ENCODE assay signal across 3 cellular contexts in the genomic region with DNA sequence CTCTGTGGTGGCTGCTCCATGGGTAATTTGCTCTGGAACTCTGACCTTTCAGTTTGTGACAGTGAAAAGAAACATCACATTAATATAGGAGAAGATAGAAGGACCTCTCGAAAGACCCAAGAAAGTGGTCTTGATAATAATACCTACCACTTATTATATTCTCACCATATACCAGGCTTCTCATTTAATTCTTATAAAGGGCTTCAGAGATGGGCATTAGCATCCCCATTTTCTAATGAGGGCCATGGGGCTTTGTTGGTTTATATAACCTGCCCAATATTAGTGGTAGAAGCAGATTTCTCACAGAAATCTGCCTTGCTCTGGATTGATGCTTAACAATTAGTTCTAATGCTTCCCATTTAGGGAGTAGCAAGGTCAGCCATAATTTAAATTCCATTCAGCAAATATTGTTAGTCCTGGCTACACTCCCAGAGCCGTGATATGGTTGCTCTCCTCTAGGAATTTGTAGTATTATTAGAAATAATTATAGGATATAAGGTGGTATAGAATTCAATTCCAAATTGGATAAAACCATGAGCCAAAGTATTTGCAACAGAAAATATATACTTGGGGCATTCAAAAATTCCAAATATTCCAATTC.
TF ChIP-seq lines count a peak whose summit lies in the region.

No MANE protein-coding gene starts in this region.

TF ChIP-seq in Ishikawa, 13 proteins besides CTCF, POLR2A, EP300 and RAD21:
- TF ChIP-seq CEBPB (IDR thresholded peaks at IDR 0.05) (peak; percentile 62), FOXM1 (IDR thresholded peaks at IDR 0.05; ENCODE audit: borderline replicate concordance, low read depth) (peak; percentile 98), NFIC (IDR thresholded peaks at IDR 0.05) (peak; percentile 97), YY1 (IDR thresholded peaks at IDR 0.05; ENCODE audit: low read depth) (peak; percentile 63; the same call in 1 of the 2 replicates), ZBTB7A (IDR thresholded peaks at IDR 0.05; ENCODE audit: low read depth) (no peak), TAF1 (IDR thresholded peaks at IDR 0.05; ENCODE audit: low read depth) (no peak), TEAD4 (IDR thresholded peaks at IDR 0.05) (peak; percentile 96), TCF12 (IDR thresholded peaks at IDR 0.05; ENCODE audit: low read depth) (peak; percentile 91), EGR1 (IDR thresholded peaks at IDR 0.05) (no peak), CREB1 (IDR thresholded peaks at IDR 0.05; ENCODE audit: low read depth) (no peak)
- TF ChIP-seq, protein P1, sequence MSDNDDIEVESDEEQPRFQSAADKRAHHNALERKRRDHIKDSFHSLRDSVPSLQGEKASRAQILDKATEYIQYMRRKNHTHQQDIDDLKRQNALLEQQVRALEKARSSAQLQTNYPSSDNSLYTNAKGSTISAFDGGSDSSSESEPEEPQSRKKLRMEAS (IDR thresholded peaks at IDR 0.05): no peak
- TF ChIP-seq, protein P2, sequence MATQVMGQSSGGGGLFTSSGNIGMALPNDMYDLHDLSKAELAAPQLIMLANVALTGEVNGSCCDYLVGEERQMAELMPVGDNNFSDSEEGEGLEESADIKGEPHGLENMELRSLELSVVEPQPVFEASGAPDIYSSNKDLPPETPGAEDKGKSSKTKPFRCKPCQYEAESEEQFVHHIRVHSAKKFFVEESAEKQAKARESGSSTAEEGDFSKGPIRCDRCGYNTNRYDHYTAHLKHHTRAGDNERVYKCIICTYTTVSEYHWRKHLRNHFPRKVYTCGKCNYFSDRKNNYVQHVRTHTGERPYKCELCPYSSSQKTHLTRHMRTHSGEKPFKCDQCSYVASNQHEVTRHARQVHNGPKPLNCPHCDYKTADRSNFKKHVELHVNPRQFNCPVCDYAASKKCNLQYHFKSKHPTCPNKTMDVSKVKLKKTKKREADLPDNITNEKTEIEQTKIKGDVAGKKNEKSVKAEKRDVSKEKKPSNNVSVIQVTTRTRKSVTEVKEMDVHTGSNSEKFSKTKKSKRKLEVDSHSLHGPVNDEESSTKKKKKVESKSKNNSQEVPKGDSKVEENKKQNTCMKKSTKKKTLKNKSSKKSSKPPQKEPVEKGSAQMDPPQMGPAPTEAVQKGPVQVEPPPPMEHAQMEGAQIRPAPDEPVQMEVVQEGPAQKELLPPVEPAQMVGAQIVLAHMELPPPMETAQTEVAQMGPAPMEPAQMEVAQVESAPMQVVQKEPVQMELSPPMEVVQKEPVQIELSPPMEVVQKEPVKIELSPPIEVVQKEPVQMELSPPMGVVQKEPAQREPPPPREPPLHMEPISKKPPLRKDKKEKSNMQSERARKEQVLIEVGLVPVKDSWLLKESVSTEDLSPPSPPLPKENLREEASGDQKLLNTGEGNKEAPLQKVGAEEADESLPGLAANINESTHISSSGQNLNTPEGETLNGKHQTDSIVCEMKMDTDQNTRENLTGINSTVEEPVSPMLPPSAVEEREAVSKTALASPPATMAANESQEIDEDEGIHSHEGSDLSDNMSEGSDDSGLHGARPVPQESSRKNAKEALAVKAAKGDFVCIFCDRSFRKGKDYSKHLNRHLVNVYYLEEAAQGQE (IDR thresholded peaks at IDR 0.05; ENCODE audit: low read depth): no peak
- TF ChIP-seq, protein P3, sequence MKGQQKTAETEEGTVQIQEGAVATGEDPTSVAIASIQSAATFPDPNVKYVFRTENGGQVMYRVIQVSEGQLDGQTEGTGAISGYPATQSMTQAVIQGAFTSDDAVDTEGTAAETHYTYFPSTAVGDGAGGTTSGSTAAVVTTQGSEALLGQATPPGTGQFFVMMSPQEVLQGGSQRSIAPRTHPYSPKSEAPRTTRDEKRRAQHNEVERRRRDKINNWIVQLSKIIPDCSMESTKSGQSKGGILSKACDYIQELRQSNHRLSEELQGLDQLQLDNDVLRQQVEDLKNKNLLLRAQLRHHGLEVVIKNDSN (IDR thresholded peaks at IDR 0.05): no peak

TF ChIP-seq in SK-N-SH, 30 proteins besides CTCF, POLR2A, EP300 and RAD21:
- TF ChIP-seq, protein P1 (IDR thresholded peaks at IDR 0.05; ENCODE audit: low read depth): no peak
- no peak for TF ChIP-seq TCF12 (IDR thresholded peaks at IDR 0.05)
- no peak for TF ChIP-seq MXI1 (IDR thresholded peaks at IDR 0.05; ENCODE audit: low read depth, low read length)
- TF ChIP-seq RXRA (IDR thresholded peaks at IDR 0.05; ENCODE audit: borderline replicate concordance, low read depth): no peak
- TF ChIP-seq CHD2 (IDR thresholded peaks at IDR 0.05; ENCODE audit: low read length, partially characterized antibody): no peak
- TF ChIP-seq SMC3 (IDR thresholded peaks at IDR 0.05; ENCODE audit: low read depth, low read length): no peak
- TF ChIP-seq, protein P4, sequence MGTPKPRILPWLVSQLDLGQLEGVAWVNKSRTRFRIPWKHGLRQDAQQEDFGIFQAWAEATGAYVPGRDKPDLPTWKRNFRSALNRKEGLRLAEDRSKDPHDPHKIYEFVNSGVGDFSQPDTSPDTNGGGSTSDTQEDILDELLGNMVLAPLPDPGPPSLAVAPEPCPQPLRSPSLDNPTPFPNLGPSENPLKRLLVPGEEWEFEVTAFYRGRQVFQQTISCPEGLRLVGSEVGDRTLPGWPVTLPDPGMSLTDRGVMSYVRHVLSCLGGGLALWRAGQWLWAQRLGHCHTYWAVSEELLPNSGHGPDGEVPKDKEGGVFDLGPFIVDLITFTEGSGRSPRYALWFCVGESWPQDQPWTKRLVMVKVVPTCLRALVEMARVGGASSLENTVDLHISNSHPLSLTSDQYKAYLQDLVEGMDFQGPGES (IDR thresholded peaks at IDR 0.05; ENCODE audit: low read depth, low read length): no peak
- TF ChIP-seq FOSL2 (IDR thresholded peaks at IDR 0.05; ENCODE audit: borderline replicate concordance, low read depth): no peak
- no peak for TF ChIP-seq GATA2 (CRISPR knock-in tag; IDR thresholded peaks at IDR 0.05)
- no peak for TF ChIP-seq RFX5 (IDR thresholded peaks at IDR 0.05; ENCODE audit: low read length)
- no peak for TF ChIP-seq TAF1 (IDR thresholded peaks at IDR 0.05; ENCODE audit: borderline replicate concordance, low read depth, low read length)
- TF ChIP-seq ELF1 (IDR thresholded peaks at IDR 0.05): no peak
- TF ChIP-seq, protein P3 (IDR thresholded peaks at IDR 0.05; ENCODE audit: borderline replicate concordance, low read depth): no peak
- TF ChIP-seq FOXM1 (IDR thresholded peaks at IDR 0.05; ENCODE audit: low read depth): no peak
TF ChIP-seq in SK-N-SH: peak in this region for 0.

TF ChIP-seq in HepG2, 621 proteins besides CTCF, POLR2A, EP300 and RAD21 (continues in another document):
- TF ChIP-seq, protein P5, sequence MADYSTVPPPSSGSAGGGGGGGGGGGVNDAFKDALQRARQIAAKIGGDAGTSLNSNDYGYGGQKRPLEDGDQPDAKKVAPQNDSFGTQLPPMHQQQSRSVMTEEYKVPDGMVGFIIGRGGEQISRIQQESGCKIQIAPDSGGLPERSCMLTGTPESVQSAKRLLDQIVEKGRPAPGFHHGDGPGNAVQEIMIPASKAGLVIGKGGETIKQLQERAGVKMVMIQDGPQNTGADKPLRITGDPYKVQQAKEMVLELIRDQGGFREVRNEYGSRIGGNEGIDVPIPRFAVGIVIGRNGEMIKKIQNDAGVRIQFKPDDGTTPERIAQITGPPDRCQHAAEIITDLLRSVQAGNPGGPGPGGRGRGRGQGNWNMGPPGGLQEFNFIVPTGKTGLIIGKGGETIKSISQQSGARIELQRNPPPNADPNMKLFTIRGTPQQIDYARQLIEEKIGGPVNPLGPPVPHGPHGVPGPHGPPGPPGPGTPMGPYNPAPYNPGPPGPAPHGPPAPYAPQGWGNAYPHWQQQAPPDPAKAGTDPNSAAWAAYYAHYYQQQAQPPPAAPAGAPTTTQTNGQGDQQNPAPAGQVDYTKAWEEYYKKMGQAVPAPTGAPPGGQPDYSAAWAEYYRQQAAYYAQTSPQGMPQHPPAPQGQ (CRISPR knock-in tag; IDR thresholded peaks at IDR 0.05; ENCODE audit: borderline replicate concordance): no peak
- TF ChIP-seq SPEN (CRISPR knock-in tag; IDR thresholded peaks at IDR 0.05; ENCODE audit: low read depth) (no peak), TBP (CRISPR knock-in tag; IDR thresholded peaks at IDR 0.05) (no peak), JUNB (CRISPR knock-in tag; IDR thresholded peaks at IDR 0.05; ENCODE audit: borderline replicate concordance) (no peak), SOX6 (IDR thresholded peaks at IDR 0.05) (no peak), SOX6 (CRISPR knock-in tag; IDR thresholded peaks at IDR 0.05) (no peak), RARA (CRISPR knock-in tag; IDR thresholded peaks at IDR 0.05) (no peak), RXRB (CRISPR knock-in tag; IDR thresholded peaks at IDR 0.05; ENCODE audit: borderline replicate concordance) (no peak), NR2F1 (CRISPR knock-in tag; IDR thresholded peaks at IDR 0.05) (no peak)
- TF ChIP-seq, protein P6, sequence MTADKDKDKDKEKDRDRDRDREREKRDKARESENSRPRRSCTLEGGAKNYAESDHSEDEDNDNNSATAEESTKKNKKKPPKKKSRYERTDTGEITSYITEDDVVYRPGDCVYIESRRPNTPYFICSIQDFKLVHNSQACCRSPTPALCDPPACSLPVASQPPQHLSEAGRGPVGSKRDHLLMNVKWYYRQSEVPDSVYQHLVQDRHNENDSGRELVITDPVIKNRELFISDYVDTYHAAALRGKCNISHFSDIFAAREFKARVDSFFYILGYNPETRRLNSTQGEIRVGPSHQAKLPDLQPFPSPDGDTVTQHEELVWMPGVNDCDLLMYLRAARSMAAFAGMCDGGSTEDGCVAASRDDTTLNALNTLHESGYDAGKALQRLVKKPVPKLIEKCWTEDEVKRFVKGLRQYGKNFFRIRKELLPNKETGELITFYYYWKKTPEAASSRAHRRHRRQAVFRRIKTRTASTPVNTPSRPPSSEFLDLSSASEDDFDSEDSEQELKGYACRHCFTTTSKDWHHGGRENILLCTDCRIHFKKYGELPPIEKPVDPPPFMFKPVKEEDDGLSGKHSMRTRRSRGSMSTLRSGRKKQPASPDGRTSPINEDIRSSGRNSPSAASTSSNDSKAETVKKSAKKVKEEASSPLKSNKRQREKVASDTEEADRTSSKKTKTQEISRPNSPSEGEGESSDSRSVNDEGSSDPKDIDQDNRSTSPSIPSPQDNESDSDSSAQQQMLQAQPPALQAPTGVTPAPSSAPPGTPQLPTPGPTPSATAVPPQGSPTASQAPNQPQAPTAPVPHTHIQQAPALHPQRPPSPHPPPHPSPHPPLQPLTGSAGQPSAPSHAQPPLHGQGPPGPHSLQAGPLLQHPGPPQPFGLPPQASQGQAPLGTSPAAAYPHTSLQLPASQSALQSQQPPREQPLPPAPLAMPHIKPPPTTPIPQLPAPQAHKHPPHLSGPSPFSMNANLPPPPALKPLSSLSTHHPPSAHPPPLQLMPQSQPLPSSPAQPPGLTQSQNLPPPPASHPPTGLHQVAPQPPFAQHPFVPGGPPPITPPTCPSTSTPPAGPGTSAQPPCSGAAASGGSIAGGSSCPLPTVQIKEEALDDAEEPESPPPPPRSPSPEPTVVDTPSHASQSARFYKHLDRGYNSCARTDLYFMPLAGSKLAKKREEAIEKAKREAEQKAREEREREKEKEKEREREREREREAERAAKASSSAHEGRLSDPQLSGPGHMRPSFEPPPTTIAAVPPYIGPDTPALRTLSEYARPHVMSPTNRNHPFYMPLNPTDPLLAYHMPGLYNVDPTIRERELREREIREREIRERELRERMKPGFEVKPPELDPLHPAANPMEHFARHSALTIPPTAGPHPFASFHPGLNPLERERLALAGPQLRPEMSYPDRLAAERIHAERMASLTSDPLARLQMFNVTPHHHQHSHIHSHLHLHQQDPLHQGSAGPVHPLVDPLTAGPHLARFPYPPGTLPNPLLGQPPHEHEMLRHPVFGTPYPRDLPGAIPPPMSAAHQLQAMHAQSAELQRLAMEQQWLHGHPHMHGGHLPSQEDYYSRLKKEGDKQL (CRISPR knock-in tag; IDR thresholded peaks at IDR 0.05; ENCODE audit: low read depth): no peak
- TF ChIP-seq, protein P7, sequence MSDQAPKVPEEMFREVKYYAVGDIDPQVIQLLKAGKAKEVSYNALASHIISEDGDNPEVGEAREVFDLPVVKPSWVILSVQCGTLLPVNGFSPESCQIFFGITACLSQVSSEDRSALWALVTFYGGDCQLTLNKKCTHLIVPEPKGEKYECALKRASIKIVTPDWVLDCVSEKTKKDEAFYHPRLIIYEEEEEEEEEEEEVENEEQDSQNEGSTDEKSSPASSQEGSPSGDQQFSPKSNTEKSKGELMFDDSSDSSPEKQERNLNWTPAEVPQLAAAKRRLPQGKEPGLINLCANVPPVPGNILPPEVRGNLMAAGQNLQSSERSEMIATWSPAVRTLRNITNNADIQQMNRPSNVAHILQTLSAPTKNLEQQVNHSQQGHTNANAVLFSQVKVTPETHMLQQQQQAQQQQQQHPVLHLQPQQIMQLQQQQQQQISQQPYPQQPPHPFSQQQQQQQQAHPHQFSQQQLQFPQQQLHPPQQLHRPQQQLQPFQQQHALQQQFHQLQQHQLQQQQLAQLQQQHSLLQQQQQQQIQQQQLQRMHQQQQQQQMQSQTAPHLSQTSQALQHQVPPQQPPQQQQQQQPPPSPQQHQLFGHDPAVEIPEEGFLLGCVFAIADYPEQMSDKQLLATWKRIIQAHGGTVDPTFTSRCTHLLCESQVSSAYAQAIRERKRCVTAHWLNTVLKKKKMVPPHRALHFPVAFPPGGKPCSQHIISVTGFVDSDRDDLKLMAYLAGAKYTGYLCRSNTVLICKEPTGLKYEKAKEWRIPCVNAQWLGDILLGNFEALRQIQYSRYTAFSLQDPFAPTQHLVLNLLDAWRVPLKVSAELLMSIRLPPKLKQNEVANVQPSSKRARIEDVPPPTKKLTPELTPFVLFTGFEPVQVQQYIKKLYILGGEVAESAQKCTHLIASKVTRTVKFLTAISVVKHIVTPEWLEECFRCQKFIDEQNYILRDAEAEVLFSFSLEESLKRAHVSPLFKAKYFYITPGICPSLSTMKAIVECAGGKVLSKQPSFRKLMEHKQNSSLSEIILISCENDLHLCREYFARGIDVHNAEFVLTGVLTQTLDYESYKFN (CRISPR knock-in tag; conservative IDR thresholded peaks at IDR 0.05): no peak
- TF ChIP-seq, protein P8, sequence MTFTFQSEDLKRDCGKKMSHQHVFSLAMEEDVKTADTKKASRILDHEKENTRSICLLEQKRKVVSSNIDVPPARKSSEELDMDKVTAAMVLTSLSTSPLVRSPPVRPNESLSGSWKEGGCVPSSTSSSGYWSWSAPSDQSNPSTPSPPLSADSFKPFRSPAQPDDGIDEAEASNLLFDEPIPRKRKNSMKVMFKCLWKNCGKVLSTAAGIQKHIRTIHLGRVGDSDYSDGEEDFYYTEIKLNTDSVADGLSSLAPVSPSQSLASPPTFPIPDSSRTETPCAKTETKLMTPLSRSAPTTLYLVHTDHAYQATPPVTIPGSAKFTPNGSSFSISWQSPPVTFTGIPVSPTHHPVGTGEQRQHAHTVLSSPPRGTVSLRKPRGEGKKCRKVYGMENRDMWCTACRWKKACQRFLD (CRISPR knock-in tag; IDR thresholded peaks at IDR 0.05; ENCODE audit: borderline replicate concordance): no peak
